In genomic region chr11:123298488-123299447, GRCh38 we compare ENCODE assay signal across 1 cellular context.
TF ChIP-seq lines count a peak whose summit lies in the region.

No MANE protein-coding gene starts in this region.

TF ChIP-seq in WTC11, 78 proteins besides CTCF, POLR2A, EP300 and RAD21 (continued from another document):
- TF ChIP-seq ZNF425 (CRISPR knock-in tag; conservative IDR thresholded peaks at IDR 0.05) (no peak), ESRRA (CRISPR knock-in tag; IDR thresholded peaks at IDR 0.05; ENCODE audit: borderline replicate concordance) (no peak), E2F4 (CRISPR knock-in tag; IDR thresholded peaks at IDR 0.05; ENCODE audit: borderline replicate concordance, low read depth) (no peak), SP1 (CRISPR knock-in tag; conservative IDR thresholded peaks at IDR 0.05) (no peak), NR3C1 (CRISPR knock-in tag; conservative IDR thresholded peaks at IDR 0.05; ENCODE audit: low read depth) (no peak)
